Comparison of ENCODE assay signal across 15 cellular contexts in the genomic region with DNA sequence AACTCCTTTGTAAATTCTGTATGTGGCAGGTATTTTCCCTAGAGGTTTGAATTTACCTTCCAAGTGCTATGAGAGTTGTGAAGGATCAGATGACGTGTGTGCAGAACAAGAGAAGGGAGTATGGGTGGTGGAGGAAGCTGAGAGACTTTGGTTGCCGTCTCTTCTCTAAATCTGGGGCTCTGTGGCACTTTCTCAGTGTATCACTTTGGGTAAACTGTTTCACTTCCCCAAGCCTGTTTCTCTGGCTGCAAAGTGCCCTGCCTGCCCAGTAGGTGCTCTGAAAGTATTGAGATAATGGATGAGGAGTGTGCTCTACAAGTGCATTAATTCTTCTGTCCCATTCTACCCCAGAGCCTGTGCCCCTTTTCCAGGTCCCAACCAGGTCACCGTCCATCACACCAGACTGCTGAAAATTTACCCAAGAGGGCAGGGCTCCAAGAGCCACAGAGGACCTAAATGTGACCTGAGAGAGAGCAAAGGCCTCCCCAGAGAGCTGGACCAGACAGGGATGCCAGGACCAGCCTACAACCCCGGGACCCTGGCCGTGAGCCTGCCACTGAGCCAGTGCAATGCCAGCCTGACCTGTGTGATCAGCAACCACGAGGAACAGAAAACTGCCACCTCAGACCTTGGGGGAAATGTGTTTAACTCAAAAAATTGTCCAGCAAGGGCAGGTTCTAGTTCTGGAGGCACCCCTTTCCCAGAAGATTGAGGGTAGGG.
DNase-seq lines count a peak whose midpoint lies in the region; ATAC-seq lines count a peak whose summit lies in the region.
"Had no signal": no experiment of that assay in that cellular context is flagged by ENCODE, and none has a peak within 500 bp of the region (broad histone marks: within the 10 kb centered on the region; RNA-seq: fewer than 3 reads in every experiment).

No MANE protein-coding gene starts in this region.

- POLR2A ChIA-PET in activated CD8-positive, alpha-beta T cell treated with anti-CD3 and anti-CD28 coated beads, Interleukin-2, amount 10 ng/mL, durations not matched to agents 7 days and 5 days (lab: Charles Lee): no interaction called here

- H3K27ac Mint-ChIP-seq in IgD-negative memory B cell: peak overlapping the region; percentile 7 to 28 (median 25)
- peak overlapping the region in 5 of 6 donors; percentile 58 to 72 (median 61) for H3K27ac Mint-ChIP-seq in naive B cell
- no peak overlapping the region for H3K27ac Mint-ChIP-seq in activated CD8-positive, alpha-beta T cell treated with anti-CD3 and anti-CD28 coated beads, Interleukin-2, amount 10 ng/mL, durations not matched to agents 7 days and 5 days

- H3K36me3 Mint-ChIP-seq in IgD-negative memory B cell (no peaks in the 10 kb centered on the region), naive B cell (no peaks in the 10 kb centered on the region)
- no peaks in the 10 kb centered on the region for H3K36me3 Mint-ChIP-seq in activated CD8-positive, alpha-beta T cell treated with anti-CD3 and anti-CD28 coated beads, Interleukin-2, amount 10 ng/mL, durations not matched to agents 7 days and 5 days (ENCODE audit: low read depth)

- peak overlapping the region in 3 of 4 donors; percentile 8 to 81 (median 65) for H3K4me3 Mint-ChIP-seq in IgD-negative memory B cell
- peak overlapping the region in 5 of 8 donors; percentile 47 to 84 (median 63) for H3K4me3 Mint-ChIP-seq in naive B cell
- no peak overlapping the region for H3K4me3 Mint-ChIP-seq in activated CD8-positive, alpha-beta T cell treated with anti-CD3 and anti-CD28 coated beads, Interleukin-2, amount 10 ng/mL, durations not matched to agents 7 days and 5 days
- H3K4me3 Mint-ChIP-seq: activated T-cell treated with anti-CD3 and anti-CD28 coated beads, Interleukin-2, amount 50 U/mL, for 4 hours had no signal

- peak; percentile 3 for DNase-seq in naive B cell
- DNase-seq in GM03348 (ENCODE audit: low spot score): no peak
- DNase-seq in activated CD8-positive, alpha-beta T cell treated with anti-CD3 and anti-CD28 coated beads, Interleukin-2, amount 10 ng/mL, durations not matched to agents 7 days and 5 days: no peak
- DNase-seq: activated T-cell treated with anti-CD3 and anti-CD28 coated beads, Interleukin-2, amount 50 U/mL, for 4 hours; H7; heart left ventricle; left ventricle myocardium superior; NCI-H1436 treated with DMSO at 0.1 percent for 48 hours; PC-9; stimulated activated CD4-positive, alpha-beta T cell treated with anti-CD3 and anti-CD28 coated beads, Interleukin-15, amount 100 ng/mL, for 24 hours had no signal

- H3K27me3 Mint-ChIP-seq in IgD-negative memory B cell (peaks cover under 1% of the 10 kb centered on the region), naive B cell (peaks cover 6 to 20% (median 9%) of the 10 kb centered on the region in 3 donors)
- peaks cover 5% of the 10 kb centered on the region for H3K27me3 Mint-ChIP-seq in activated CD8-positive, alpha-beta T cell treated with anti-CD3 and anti-CD28 coated beads, Interleukin-2, amount 10 ng/mL, durations not matched to agents 7 days and 5 days (ENCODE audit: low read depth)

- CTCF ChIA-PET in activated CD8-positive, alpha-beta T cell treated with anti-CD3 and anti-CD28 coated beads, Interleukin-2, amount 10 ng/mL, durations not matched to agents 7 days and 5 days (lab: Charles Lee): no interaction called here

- H3K9me3 Mint-ChIP-seq in IgD-negative memory B cell (no peaks in the 10 kb centered on the region), naive B cell (no peaks in the 10 kb centered on the region)
- H3K9me3 Mint-ChIP-seq in activated CD8-positive, alpha-beta T cell treated with anti-CD3 and anti-CD28 coated beads, Interleukin-2, amount 10 ng/mL, durations not matched to agents 7 days and 5 days (ENCODE audit: insufficient read depth): no peaks in the 10 kb centered on the region
- H3K9me3 Mint-ChIP-seq: activated T-cell treated with anti-CD3 and anti-CD28 coated beads, Interleukin-2, amount 50 U/mL, for 4 hours had no signal

- peaks cover 26 to 29% (median 29%) of the 10 kb centered on the region in 3 donors for H3K4me1 Mint-ChIP-seq in IgD-negative memory B cell
- peaks cover 26 to 43% (median 27%) of the 10 kb centered on the region in 3 donors for H3K4me1 Mint-ChIP-seq in naive B cell
- H3K4me1 Mint-ChIP-seq in activated CD8-positive, alpha-beta T cell treated with anti-CD3 and anti-CD28 coated beads, Interleukin-2, amount 10 ng/mL, durations not matched to agents 7 days and 5 days (ENCODE audit: low read depth): no peaks in the 10 kb centered on the region

- peak; percentile 69 for ATAC-seq in GM18861 (IDR thresholded peaks at IDR 0.05; ENCODE audit: unreplicated experiment)
- peak; percentile 64 for ATAC-seq in GM21576 (IDR thresholded peaks at IDR 0.05; ENCODE audit: unreplicated experiment)
- peak; percentile 93 for ATAC-seq in naive B cell (ENCODE audit: low read depth in 2 of 2)
- no peak for ATAC-seq in HG03442 (IDR thresholded peaks at IDR 0.05; ENCODE audit: unreplicated experiment)
- ATAC-seq in HG03280 (IDR thresholded peaks at IDR 0.05; ENCODE audit: unreplicated experiment): no peak
- ATAC-seq in activated CD8-positive, alpha-beta T cell treated with anti-CD3 and anti-CD28 coated beads, Interleukin-2, amount 10 ng/mL, durations not matched to agents 7 days and 5 days: no peak
- ATAC-seq: activated T-cell treated with anti-CD3 and anti-CD28 coated beads, Interleukin-2, amount 50 U/mL, for 4 hours; heart left ventricle; left ventricle myocardium superior had no signal

Comparison
In these comparisons a context has a peak if more than half of its experiments do, and no peak if none do; other contexts are left out.
1. ATAC-seq: peak in GM18861 (single experiment), GM21576 (single experiment) and naive B cell (2 of 2); none in HG03442 (single experiment), HG03280 (single experiment) and activated CD8-positive, alpha-beta T cell treated with anti-CD3 and anti-CD28 coated beads, Interleukin-2, amount 10 ng/mL, durations not matched to agents 7 days and 5 days (single experiment).